8 cellular contexts compared by ENCODE assay signal in the genomic region with DNA sequence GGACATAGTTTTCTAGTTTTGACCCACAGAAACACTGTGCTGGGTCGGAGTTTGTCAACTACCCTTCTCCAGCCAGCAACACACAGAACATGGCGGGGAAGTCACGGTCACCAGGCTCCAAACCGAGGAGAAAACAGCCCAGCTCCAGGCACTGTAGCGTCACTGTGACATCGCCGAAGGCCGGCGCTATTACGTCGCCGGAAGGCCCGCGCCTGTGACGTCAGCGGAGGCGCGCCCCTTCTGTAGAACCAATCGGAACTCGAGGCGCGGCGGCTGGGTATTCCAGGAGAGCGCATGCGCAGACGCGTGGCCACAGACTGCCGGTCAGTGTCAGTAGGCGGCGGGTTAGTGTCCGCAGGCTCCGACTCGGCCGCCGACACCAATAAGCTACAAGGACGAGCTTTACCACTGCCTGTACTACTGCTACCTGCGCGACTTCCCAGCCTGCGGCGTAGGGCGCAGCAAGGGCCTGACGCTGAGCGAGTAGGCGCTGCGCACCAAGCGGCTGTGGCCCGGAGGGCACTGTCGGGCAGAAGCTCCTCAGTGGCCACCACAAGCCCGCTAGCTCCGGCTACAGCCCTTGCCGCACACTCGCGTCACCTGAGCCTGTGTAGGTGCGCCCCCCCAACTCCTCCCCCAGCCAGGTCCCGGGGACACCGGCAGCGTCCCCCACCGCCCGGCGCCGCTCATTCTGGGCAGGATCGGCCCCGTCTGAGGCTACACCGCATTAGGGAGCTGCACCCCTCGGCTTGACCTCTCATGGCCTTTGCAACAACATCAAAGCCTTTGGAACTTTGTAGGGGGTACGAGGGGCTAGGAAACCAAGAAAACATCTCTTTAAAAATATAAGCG. TPM values are rescaled to one million over a fixed set of nuclear protein-coding genes. Genes with fewer than 3 reads are reported as not detected.
DNase-seq lines count a peak whose midpoint lies in the region; ATAC-seq and TF ChIP-seq lines count a peak whose summit lies in the region.

No MANE protein-coding gene starts in this region.

- H3K4me1 ChIP-seq in ascending aorta (no peaks in the 10 kb centered on the region), right atrium auricular region (peaks cover 0 to 10% of the 10 kb centered on the region in 2 donors), prostate gland (replicated peaks) (no peaks in the 10 kb centered on the region)

- H3K27ac ChIP-seq in ascending aorta (peak overlapping the region; percentile 59 to 71), right atrium auricular region (peak overlapping the region; percentile 87 to 93), prostate gland (peak overlapping the region; percentile 92 to 96)

- DNase-seq in NCI-H187 (lab: John Stamatoyannopoulos, UW): peak; percentile 92 to 95
- peak; percentile 74 for DNase-seq in T-helper 22 cell (ENCODE audit: low read depth)
- peak; percentile 88 to 99 for DNase-seq in ascending aorta (ENCODE audit: low spot score in 2 of 2)
- peak; percentile 99 for DNase-seq in right atrium auricular region (ENCODE audit: low spot score)
- DNase-seq in prostate gland (ENCODE audit: low spot score): peak; percentile 97
- DNase-seq in ureter (ENCODE audit: low spot score): peak; percentile 98

- intact Hi-C loops in ascending aorta (cut with DNase I): no loop called here
- intact Hi-C loops in prostate gland (cut with DNase I): no loop called here

- peak; percentile 90 for ATAC-seq in HG02884 (IDR thresholded peaks at IDR 0.05; ENCODE audit: unreplicated experiment)

- H3K36me3 ChIP-seq in ascending aorta (no peaks in the 10 kb centered on the region), right atrium auricular region (no peaks in the 10 kb centered on the region), prostate gland (no peaks in the 10 kb centered on the region)

- H3K27me3 ChIP-seq in ascending aorta: no peaks in the 10 kb centered on the region
- no peaks in the 10 kb centered on the region for H3K27me3 ChIP-seq in right atrium auricular region
- H3K27me3 ChIP-seq in prostate gland (replicated peaks; ENCODE audit: insufficient read depth): no peaks in the 10 kb centered on the region

- H3K9me3 ChIP-seq in ascending aorta (no peaks in the 10 kb centered on the region), right atrium auricular region (no peaks in the 10 kb centered on the region), prostate gland (no peaks in the 10 kb centered on the region)

- TF ChIP-seq CTCF in ascending aorta (IDR thresholded peaks at IDR 0.05) (peak; percentile 12 to 32 (median 23)), right atrium auricular region (IDR thresholded peaks at IDR 0.05) (peak in 1 of 2 donors; percentile 36), prostate gland (IDR thresholded peaks at IDR 0.05) (peak in 2 of 4 experiments; percentile 42 to 53)

- H3K4me3 ChIP-seq in ascending aorta: peak overlapping the region; percentile 50 to 74
- H3K4me3 ChIP-seq in right atrium auricular region: peak overlapping the region; percentile 46 to 66
- peak overlapping the region; percentile 58 to 67 for H3K4me3 ChIP-seq in prostate gland

- TF ChIP-seq POLR2A in GM15510 (IDR thresholded peaks at IDR 0.05; ENCODE audit: borderline replicate concordance, extremely low read depth, insufficient read length): peak; percentile 61
- TF ChIP-seq POLR2A in prostate gland (IDR thresholded peaks at IDR 0.05): peak; percentile 92

- 2% methylated on average over 49 of the region's 67 CpGs for WGBS in prostate gland

RNA-seq across cellular contexts. Expression of a gene that starts 35.1 kb away (rescaled TPM):
- total RNA-seq in ascending aorta (3.4 TPM), right atrium auricular region (10 to 100 TPM; 17.5 to 27.1 TPM), prostate gland (1 to 10 TPM; 3.1 to 6.8 TPM), ureter (2.3 TPM)

Comparison
In these comparisons a context has a peak if more than half of its experiments do, and no peak if none do; other contexts are left out.
1. Peak in every context shown above with its lines: DNase-seq, ATAC-seq, H3K4me3 ChIP-seq and H3K27ac ChIP-seq.